10 cellular contexts compared by ENCODE assay signal in genomic region chr17:83202002-83203000, GRCh38.
A peak's percentile ranks its signal among the peaks of the same experiment; 100 is the strongest.
DNase-seq lines count a peak whose midpoint lies in the region; ATAC-seq and TF ChIP-seq lines count a peak whose summit lies in the region.
"Had no signal": no experiment of that assay in that cellular context is flagged by ENCODE, and none has a peak within 500 bp of the region (broad histone marks: within the 10 kb centered on the region; RNA-seq: fewer than 3 reads in every experiment).

No MANE protein-coding gene starts in this region.

- 90% methylated on average over 12 of the region's 13 CpGs; no CpG with 5 or more reads in 1 of the 2 experiments for WGBS in IMR-90 (ENCODE audit: extremely low coverage in 2 of 2, insufficient read length in 1 of 2), 2 experiments
- 87 to 94% (median 92%) methylated on average over 11 to 13 of the region's 13 CpGs for WGBS in spleen, 5 donors

- no peak overlapping the region for H3K4me3 ChIP-seq in IMR-90 (ENCODE audit: insufficient read depth, low read depth, low read length)
- no peak overlapping the region for H3K4me3 ChIP-seq in spleen

- peak overlapping the region; percentile 92 for H2BK120ac ChIP-seq in IMR-90 (ENCODE audit: low read depth, low read length)

- H3K4me1 ChIP-seq in IMR-90 (ENCODE audit: control insufficient read depth, insufficient read depth, low read length) = peaks cover 15% of the 10 kb centered on the region
- H3K4me1 ChIP-seq in spleen = peaks cover 18 to 71% (median 51%) of the 10 kb centered on the region in 6 donors

- H4K5ac ChIP-seq in IMR-90 (ENCODE audit: low read depth, low read length) = peak overlapping the region; percentile 33; the same call in 1 of the 2 replicates

- peaks cover 18% of the 10 kb centered on the region for H3K9me1 ChIP-seq in IMR-90 (ENCODE audit: insufficient read depth, low read length)

- H3K4me2 ChIP-seq in IMR-90 (ENCODE audit: low read depth, low read length) = no peak overlapping the region; the same call in 1 of the 2 replicates

- peak overlapping the region; percentile 58; the same call in 1 of the 3 replicates for H2BK15ac ChIP-seq in IMR-90 (ENCODE audit: low read depth, low read length)

- H2AFZ ChIP-seq in IMR-90 (replicated peaks; ENCODE audit: low read length, poor library complexity) = peak overlapping the region; percentile 53

- peaks cover 0 to 4% of the 10 kb centered on the region in 2 experiments; a peak in 1 of 4 replicates for H3K79me1 ChIP-seq in IMR-90 (ENCODE audit: low read depth in 1 of 2, low read length in 2 of 2)

- H2AK9ac ChIP-seq in IMR-90 (replicated peaks; ENCODE audit: low read depth, low read length, poor library complexity) = peak overlapping the region; percentile 65

- peak overlapping the region; percentile 53 for H3K18ac ChIP-seq in IMR-90 (ENCODE audit: low read depth, low read length)

- TF ChIP-seq RAD21 in IMR-90 (IDR thresholded peaks at IDR 0.05; ENCODE audit: low read length) = no peak

- dilution Hi-C loops in IMR-90 (cut with HindIII; ENCODE audit: low sequenced_read_pairs, unreplicated experiment) = no loop called here

- H2BK5ac ChIP-seq in IMR-90 (ENCODE audit: low read depth, low read length, poor library complexity, severe bottlenecking) = peak overlapping the region; percentile 91

- H3K9ac ChIP-seq in IMR-90 (ENCODE audit: low read depth, low read length) = no peak overlapping the region

- no peak overlapping the region for H3K4me3 Mint-ChIP-seq in activated naive CD4-positive, alpha-beta T cell treated with anti-CD3 and anti-CD28 coated beads, Interleukin-2, amount 10 ng/mL, durations not matched to agents 7 days and 5 days
- H3K4me3 Mint-ChIP-seq: mesothelial cell of epicardium had no signal

- H3K9me3 ChIP-seq in IMR-90 (ENCODE audit: control insufficient read depth, insufficient read depth, low read length) = no peaks in the 10 kb centered on the region
- no peaks in the 10 kb centered on the region for H3K9me3 ChIP-seq in spleen

- peak overlapping the region; percentile 47 for H3K27ac Mint-ChIP-seq in activated naive CD4-positive, alpha-beta T cell treated with anti-CD3 and anti-CD28 coated beads, Interleukin-2, amount 10 ng/mL, durations not matched to agents 7 days and 5 days
- H3K27ac Mint-ChIP-seq: mesothelial cell of epicardium had no signal

- no peaks in the 10 kb centered on the region for H4K20me1 ChIP-seq in IMR-90 (ENCODE audit: insufficient read depth, low read length)

- TF ChIP-seq CTCF in IMR-90 (conservative IDR thresholded peaks at IDR 0.05; ENCODE audit: low read depth, low read length) (no peak), spleen (IDR thresholded peaks at IDR 0.05 in 8 of 11, conservative IDR thresholded peaks at IDR 0.05 in 3 of 11) (no peak)

- in situ Hi-C loops in IMR-90 (cut with MboI; ENCODE audit: low sequenced_read_pairs) (no loop called here), G401 (cut with HindIII; ENCODE audit: low sequenced_read_pairs) (no loop called here)

- no peak for DNase-seq in IMR-90
- DNase-seq in activated naive CD4-positive, alpha-beta T cell treated with anti-CD3 and anti-CD28 coated beads, Interleukin-2, amount 10 ng/mL, durations not matched to agents 7 days and 5 days = peak; percentile 21
- peak; percentile 4 to 18 for DNase-seq in left colon
- peak; percentile 73 for DNase-seq in spleen
- no peak for DNase-seq in NOMO-1 treated with dmso at 0.1 percent for 144 hours (lab: John Stamatoyannopoulos, UW; ENCODE audit: unreplicated experiment)
- DNase-seq in G401 (ENCODE audit: low spot score) = no peak
- no peak for DNase-seq in mucosa of gallbladder (ENCODE audit: low spot score)
- no peak for DNase-seq in DMS53 treated with DMSO at 0.1 percent for 48 hours (lab: John Stamatoyannopoulos, UW; ENCODE audit: unreplicated experiment)
- DNase-seq: NCI-H446 treated with DMSO at 0.1 percent for 48 hours had no signal

- H3K27me3 ChIP-seq in IMR-90 (ENCODE audit: control insufficient read depth, insufficient read depth, low read length) (no peaks in the 10 kb centered on the region; the same call in 1 of the 2 replicates), spleen (replicated peaks in 1 of 7) (peaks cover 0 to 7% (median 0%) of the 10 kb centered on the region in 7 donors)

- no peaks in the 10 kb centered on the region for H3K9me3 Mint-ChIP-seq in activated naive CD4-positive, alpha-beta T cell treated with anti-CD3 and anti-CD28 coated beads, Interleukin-2, amount 10 ng/mL, durations not matched to agents 7 days and 5 days
- H3K9me3 Mint-ChIP-seq: mesothelial cell of epicardium had no signal

- peak overlapping the region; percentile 53 to 88; a peak in 3 of 4 replicates for H4K8ac ChIP-seq in IMR-90 (ENCODE audit: low read depth in 2 of 2, low read length in 2 of 2)

- peak overlapping the region; percentile 85 for H4K91ac ChIP-seq in IMR-90 (ENCODE audit: insufficient read depth, low read depth, low read length)

- peak overlapping the region; percentile 57 for H3K14ac ChIP-seq in IMR-90 (replicated peaks; ENCODE audit: low read depth, low read length)

- peak overlapping the region; percentile 50 for H3K23ac ChIP-seq in IMR-90 (ENCODE audit: low read depth, low read length)

- BruUV-seq in IMR-90 (replicated peaks; lab: Mats Ljungman, UMichigan) = no TSS peak

- TF ChIP-seq POLR2A in IMR-90 (IDR thresholded peaks at IDR 0.05; ENCODE audit: low read depth, low read length) = no peak
- no peak for TF ChIP-seq POLR2A in spleen (IDR thresholded peaks at IDR 0.05)

- ATAC-seq in IMR-90 (ENCODE audit: low read depth) (no peak; the same call in 1 of the 2 replicates), left colon (no peak)

- peaks cover 28% of the 10 kb centered on the region for H3K27me3 Mint-ChIP-seq in activated naive CD4-positive, alpha-beta T cell treated with anti-CD3 and anti-CD28 coated beads, Interleukin-2, amount 10 ng/mL, durations not matched to agents 7 days and 5 days

- no peaks in the 10 kb centered on the region for H3K36me3 Mint-ChIP-seq in activated naive CD4-positive, alpha-beta T cell treated with anti-CD3 and anti-CD28 coated beads, Interleukin-2, amount 10 ng/mL, durations not matched to agents 7 days and 5 days
- H3K36me3 Mint-ChIP-seq: mesothelial cell of epicardium had no signal

- peak overlapping the region; percentile 92 for H2BK20ac ChIP-seq in IMR-90 (ENCODE audit: low read depth, low read length)

- peaks cover 50% of the 10 kb centered on the region for H3K4me1 Mint-ChIP-seq in activated naive CD4-positive, alpha-beta T cell treated with anti-CD3 and anti-CD28 coated beads, Interleukin-2, amount 10 ng/mL, durations not matched to agents 7 days and 5 days

- CTCF ChIA-PET in IMR-90 (lab: Yijun Ruan, JAX) = interaction anchor here (0.9 to 1.0 kb wide), 2 partner anchors 9 to 326 kb away, joined by 3 read pairs; no protein-coding TSS in a partner anchor
- CTCF ChIA-PET in activated naive CD4-positive, alpha-beta T cell treated with anti-CD3 and anti-CD28 coated beads, Interleukin-2, amount 10 ng/mL, durations not matched to agents 7 days and 5 days (lab: Charles Lee) = interaction anchor here (1.0 to 2.6 kb wide), 3 partner anchors 21 to 421 kb away, joined by 3 to 10 read pairs (median 4); no protein-coding TSS in a partner anchor

- POLR2A ChIA-PET in IMR-90 (lab: Charles Lee; ENCODE audit: unreplicated experiment) = no interaction called here

- H3K27ac ChIP-seq in IMR-90 (ENCODE audit: insufficient read depth, low read length) (peak overlapping the region; percentile 73), spleen (peak overlapping the region in 7 of 8 donors; percentile 6 to 97 (median 78))

- intact Hi-C loops in IMR-90 (cut with micrococcal nuclease) = no loop called here
- intact Hi-C loops in left colon (cut with DNase I, micrococcal nuclease) = no loop called here
- intact Hi-C loops in spleen (cut with DNase I; ENCODE audit: low total_unique reads) = no loop called here

- no peaks in the 10 kb centered on the region for H3K36me3 ChIP-seq in IMR-90 (ENCODE audit: control insufficient read depth, insufficient read depth, low read length)
- H3K36me3 ChIP-seq in spleen = no peaks in the 10 kb centered on the region

- peak overlapping the region; percentile 89 for H2AK5ac ChIP-seq in IMR-90 (ENCODE audit: low read depth, low read length)

- H3K4ac ChIP-seq in IMR-90 (ENCODE audit: low read depth, low read length) = peak overlapping the region; percentile 97

- H3K56ac ChIP-seq in IMR-90 (ENCODE audit: extremely low read depth, insufficient read depth, low read length) = peak overlapping the region; percentile 26; the same call in 1 of the 2 replicates

TF ChIP-seq in IMR-90, 13 proteins besides CTCF, POLR2A, EP300 and RAD21:
- TF ChIP-seq MAFK (IDR thresholded peaks at IDR 0.05; ENCODE audit: low read depth, low read length) (no peak), ELK1 (IDR thresholded peaks at IDR 0.05; ENCODE audit: borderline replicate concordance, low read depth, low read length) (no peak), USF2 (IDR thresholded peaks at IDR 0.05; ENCODE audit: low read depth, low read length) (no peak), MXI1 (IDR thresholded peaks at IDR 0.05; ENCODE audit: borderline replicate concordance, low read depth, low read length) (no peak), SMC3 (IDR thresholded peaks at IDR 0.05; ENCODE audit: low read depth, low read length) (no peak), BHLHE40 (IDR thresholded peaks at IDR 0.05; ENCODE audit: low read depth, low read length) (no peak), RCOR1 (IDR thresholded peaks at IDR 0.05; ENCODE audit: insufficient replicate concordance, low read length) (no peak)

Comparison
In these comparisons a context has a peak if more than half of its experiments do, and no peak if none do; other contexts are left out.
1. DNase-seq: peak in activated naive CD4-positive, alpha-beta T cell treated with anti-CD3 and anti-CD28 coated beads, Interleukin-2, amount 10 ng/mL, durations not matched to agents 7 days and 5 days (single experiment), left colon (2 of 2) and spleen (single experiment); none in IMR-90 (single experiment), NOMO-1 treated with dmso at 0.1 percent for 144 hours (single experiment), G401 (single experiment), mucosa of gallbladder (single experiment) and DMS53 treated with DMSO at 0.1 percent for 48 hours (single experiment).